ENCODE assay signal across 29 cellular contexts in genomic region chr19:56525214-56525860, GRCh38.
"Had no signal": no experiment of that assay in that cellular context is flagged by ENCODE, and none has a peak within 500 bp of the region (broad histone marks: within the 10 kb centered on the region; RNA-seq: fewer than 3 reads in every experiment).

No MANE protein-coding gene starts in this region.

- H3K27me3 ChIP-seq: gastroesophageal sphincter, hepatocyte, neural progenitor cell, right atrium auricular region, uterus had no signal

- H3K9ac ChIP-seq: neural progenitor cell, parathyroid adenoma had no signal

- H3K4me1 Mint-ChIP-seq: activated CD8-positive, alpha-beta memory T cell treated with anti-CD3 and anti-CD28 coated beads, Interleukin-2, amount 10 ng/mL, durations not matched to agents 7 days and 5 days; activated naive CD4-positive, alpha-beta T cell treated with anti-CD3 and anti-CD28 coated beads, Interleukin-2, amount 50 U/mL, for 24 hours; activated naive CD8-positive, alpha-beta T cell treated with anti-CD3 and anti-CD28 coated beads, Interleukin-2, amount 50 U/mL, for 24 hours; central memory CD8-positive, alpha-beta T cell; natural killer cell; neural progenitor cell; T-helper 17 cell had no signal

- H3K79me2 ChIP-seq: hepatocyte, parathyroid adenoma had no signal

- H3K27me3 Mint-ChIP-seq: activated CD8-positive, alpha-beta memory T cell treated with anti-CD3 and anti-CD28 coated beads, Interleukin-2, amount 10 ng/mL, durations not matched to agents 7 days and 5 days; activated CD8-positive, alpha-beta T cell treated with anti-CD3 and anti-CD28 coated beads for 36 hours; activated naive CD4-positive, alpha-beta T cell treated with anti-CD3 and anti-CD28 coated beads, Interleukin-2, amount 50 U/mL, for 24 hours; activated naive CD8-positive, alpha-beta T cell treated with anti-CD3 and anti-CD28 coated beads, Interleukin-2, amount 50 U/mL, for 24 hours; central memory CD8-positive, alpha-beta T cell; T-helper 17 cell; type B pancreatic cell had no signal

- H3K4me3 ChIP-seq: gastroesophageal sphincter, hepatocyte, neural progenitor cell, right atrium auricular region, uterus had no signal

- FAIRE-seq: bronchial epithelial cell had no signal

- H3K4me2 ChIP-seq: hepatocyte, neural progenitor cell had no signal

- ATAC-seq: activated CD8-positive, alpha-beta memory T cell treated with anti-CD3 and anti-CD28 coated beads, Interleukin-2, amount 10 ng/mL, durations not matched to agents 7 days and 5 days; activated CD8-positive, alpha-beta T cell treated with anti-CD3 and anti-CD28 coated beads for 36 hours; activated naive CD8-positive, alpha-beta T cell treated with anti-CD3 and anti-CD28 coated beads, Interleukin-2, amount 50 U/mL, for 24 hours; gastroesophageal sphincter; left cardiac atrium; natural killer cell; stimulated activated naive CD8-positive, alpha-beta T cell treated with anti-CD3 and anti-CD28 coated beads, Interleukin-15, Interleukin-2, amounts not matched to agents 100 U/mL and 50 U/mL, for 24 hours; T-helper 17 cell had no signal

- H3K27ac ChIP-seq: gastroesophageal sphincter, hepatocyte, neural progenitor cell, parathyroid adenoma, right atrium auricular region, uterus had no signal

- H3K27ac Mint-ChIP-seq: activated CD8-positive, alpha-beta memory T cell treated with anti-CD3 and anti-CD28 coated beads, Interleukin-2, amount 10 ng/mL, durations not matched to agents 7 days and 5 days; activated CD8-positive, alpha-beta T cell treated with anti-CD3 and anti-CD28 coated beads for 36 hours; activated naive CD4-positive, alpha-beta T cell treated with anti-CD3 and anti-CD28 coated beads, Interleukin-2, amount 50 U/mL, for 24 hours; activated naive CD8-positive, alpha-beta T cell treated with anti-CD3 and anti-CD28 coated beads, Interleukin-2, amount 50 U/mL, for 24 hours; activated T-helper 2 cell treated with anti-CD3 and anti-CD28 coated beads, Interferon-gamma antibody, Interleukin-2, Interleukin-4, amounts not matched to agents 10 μg/mL and 5 μg/mL and 100 μg/mL, durations not matched to agents 14 hours and 24 hours and 36 hours; natural killer cell; neural progenitor cell; T-helper 17 cell; type B pancreatic cell had no signal

- DNase-seq: activated CD4-positive, alpha-beta T cell treated with anti-CD3 and anti-CD28 coated beads, Interleukin-2, amount 50 U/mL, for 1 hour; activated CD4-positive, CD25-positive, alpha-beta regulatory T cell treated with anti-CD3 and anti-CD28 coated beads, Interleukin-2, amount 50 U/mL, for 72 hours; activated CD8-positive, alpha-beta memory T cell treated with anti-CD3 and anti-CD28 coated beads, Interleukin-2, amount 10 ng/mL, durations not matched to agents 7 days and 5 days; activated CD8-positive, alpha-beta T cell treated with anti-CD3 and anti-CD28 coated beads for 36 hours; activated naive CD8-positive, alpha-beta T cell treated with anti-CD3 and anti-CD28 coated beads, Interleukin-2, amount 50 U/mL, for 24 hours; activated T-cell treated with anti-CD3 and anti-CD28 coated beads, Interleukin-2, amount 50 U/mL, for 48 hours; anterior cingulate cortex; dermis blood vessel endothelial cell; effector CD8-positive, alpha-beta T cell; islet precursor cell; left cardiac atrium; midbrain; natural killer cell; occipital lobe; stimulated activated CD4-positive, alpha-beta T cell treated with anti-CD3 and anti-CD28 coated beads, Interleukin-2, amount 100 ng/mL, for 48 hours; stimulated activated naive CD8-positive, alpha-beta T cell treated with anti-CD3 and anti-CD28 coated beads, Interleukin-15, Interleukin-2, amounts not matched to agents 100 U/mL and 50 U/mL, for 24 hours; T-helper 17 cell; T1000; uterus had no signal

- H3K4me3 Mint-ChIP-seq: activated CD8-positive, alpha-beta memory T cell treated with anti-CD3 and anti-CD28 coated beads, Interleukin-2, amount 10 ng/mL, durations not matched to agents 7 days and 5 days; activated CD8-positive, alpha-beta T cell treated with anti-CD3 and anti-CD28 coated beads for 36 hours; activated naive CD4-positive, alpha-beta T cell treated with anti-CD3 and anti-CD28 coated beads, Interleukin-2, amount 50 U/mL, for 24 hours; activated naive CD8-positive, alpha-beta T cell treated with anti-CD3 and anti-CD28 coated beads, Interleukin-2, amount 50 U/mL, for 24 hours; central memory CD8-positive, alpha-beta T cell; natural killer cell; neural progenitor cell; T-helper 17 cell; type B pancreatic cell had no signal

- H3K36me3 ChIP-seq: neural progenitor cell, uterus had no signal

- H3K4me1 ChIP-seq: gastroesophageal sphincter, neural progenitor cell, parathyroid adenoma, right atrium auricular region, uterus had no signal

- H2AFZ ChIP-seq: hepatocyte, neural progenitor cell, parathyroid adenoma had no signal
